19 cellular contexts compared by ENCODE assay signal in the genomic region with DNA sequence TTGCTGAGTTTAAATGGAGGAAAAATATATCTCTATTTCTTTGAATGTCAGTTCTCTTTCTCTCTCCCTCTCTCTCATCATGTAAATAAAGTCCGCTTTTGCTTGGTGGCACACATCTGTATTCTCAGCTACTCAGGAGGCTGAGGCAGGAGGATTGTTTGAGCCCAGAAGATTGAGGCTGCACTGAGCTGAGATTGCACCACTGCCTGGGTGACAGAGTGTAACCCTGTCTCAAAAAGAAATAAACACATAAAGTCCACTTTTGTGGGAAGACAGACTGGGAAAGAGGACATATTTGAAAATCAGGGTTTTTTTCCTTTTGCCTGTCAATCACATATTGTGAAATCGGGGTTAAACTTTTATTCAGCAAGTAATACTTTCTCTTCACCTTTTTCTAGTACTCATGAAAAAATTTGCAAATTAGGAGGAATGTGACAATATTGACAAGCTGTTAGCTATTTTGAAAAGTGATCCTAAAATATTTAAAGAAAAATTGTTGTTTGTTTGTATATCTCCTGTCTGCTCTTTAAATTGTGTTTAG. TPM values are rescaled to one million over a fixed set of nuclear protein-coding genes. Genes with fewer than 3 reads are reported as not detected.
A peak's percentile ranks its signal among the peaks of the same experiment; 100 is the strongest.
DNase-seq lines count a peak whose midpoint lies in the region; ATAC-seq and TF ChIP-seq lines count a peak whose summit lies in the region.
"Had no signal": no experiment of that assay in that cellular context is flagged by ENCODE, and none has a peak within 500 bp of the region (broad histone marks: within the 10 kb centered on the region; RNA-seq: fewer than 3 reads in every experiment).

No MANE protein-coding gene starts in this region.

- CTCF ChIA-PET in WTC11 (lab: Charles Lee): interaction anchor here (1.0 kb wide), 1 partner anchor 10 kb away, joined by 5 read pairs; no protein-coding TSS in a partner anchor

- H4K20me1 ChIP-seq in GM23338 (replicated peaks; ENCODE audit: insufficient read depth) (no peaks in the 10 kb centered on the region), hepatocyte (ENCODE audit: insufficient read depth, poor library complexity, severe bottlenecking) (no peaks in the 10 kb centered on the region)

- ATAC-seq in GM23338 (no peak), WTC11 (no peak), GM19463 (IDR thresholded peaks at IDR 0.05; ENCODE audit: unreplicated experiment) (no peak), HG03457 (IDR thresholded peaks at IDR 0.05; ENCODE audit: unreplicated experiment) (no peak)
- no peak for ATAC-seq in stimulated activated naive CD8-positive, alpha-beta T cell treated with anti-CD3 and anti-CD28 coated beads, Interleukin-15, Interleukin-2, amounts not matched to agents 100 U/mL and 50 U/mL, for 24 hours
- ATAC-seq: activated CD4-positive, CD25-positive, alpha-beta regulatory T cell treated with anti-CD3 and anti-CD28 coated beads, Interleukin-2, amount 50 U/mL, for 24 hours; CD8-positive, alpha-beta T cell had no signal

- H3K27me3 Mint-ChIP-seq in GM23338 (ENCODE audit: insufficient read depth, low read depth, poor library complexity) (peaks cover 2% of the 10 kb centered on the region), WTC11 (ENCODE audit: low read depth) (no peaks in the 10 kb centered on the region)

- H3K27me3 ChIP-seq in GM23338 (ENCODE audit: insufficient read depth) (no peaks in the 10 kb centered on the region), hepatocyte (no peaks in the 10 kb centered on the region), subcutaneous abdominal adipose tissue (ENCODE audit: control insufficient read depth in 5 of 5, insufficient read depth in 4 of 5, low read length in 5 of 5) (peaks cover 0 to 6% (median 0%) of the 10 kb centered on the region in 5 donors)
- H3K27me3 ChIP-seq: colonic mucosa had no signal

- H3F3A ChIP-seq in GM23338 (replicated peaks; ENCODE audit: low read depth): no peaks in the 10 kb centered on the region

- POLR2A ChIA-PET in WTC11 (lab: Charles Lee): no interaction called here

- H3K36me3 ChIP-seq in GM23338 (ENCODE audit: insufficient read depth): no peaks in the 10 kb centered on the region
- H3K36me3 ChIP-seq in hepatocyte (replicated peaks; ENCODE audit: insufficient read depth, low read depth): no peaks in the 10 kb centered on the region
- H3K36me3 ChIP-seq in subcutaneous abdominal adipose tissue (ENCODE audit: control insufficient read depth in 5 of 5, insufficient read depth in 5 of 5, low read length in 5 of 5): peaks cover 0 to 4% (median 0%) of the 10 kb centered on the region in 5 donors
- H3K36me3 ChIP-seq: colonic mucosa, tibial nerve had no signal

- WGBS in hepatocyte (ENCODE audit: low lambda C conversion rate, missing lambda C conversion rate): 98% methylated on average over 2 of the region's 2 CpGs

- H3K4me2 ChIP-seq in GM23338: no peak overlapping the region
- no peak overlapping the region for H3K4me2 ChIP-seq in hepatocyte

- peaks cover 25% of the 10 kb centered on the region for H3K4me1 Mint-ChIP-seq in GM23338
- peaks cover 27% of the 10 kb centered on the region for H3K4me1 Mint-ChIP-seq in WTC11

- no peak overlapping the region for H3K9ac ChIP-seq in subcutaneous abdominal adipose tissue (ENCODE audit: low read length in 5 of 5)

- no peak overlapping the region for H3K27ac Mint-ChIP-seq in GM23338
- H3K27ac Mint-ChIP-seq in WTC11: peak overlapping the region; percentile 84
- H3K27ac Mint-ChIP-seq: activated T-cell treated with anti-CD3 and anti-CD28 coated beads, Interleukin-2, amount 50 U/mL, for 24 hours; CD8-positive, alpha-beta T cell had no signal

- H3K4me1 ChIP-seq in GM23338 (ENCODE audit: insufficient read depth) (peaks cover 4% of the 10 kb centered on the region; the same call in 1 of the 2 replicates), hepatocyte (ENCODE audit: insufficient read depth) (no peaks in the 10 kb centered on the region), subcutaneous abdominal adipose tissue (ENCODE audit: control insufficient read depth in 5 of 5, insufficient read depth in 5 of 5, low read length in 5 of 5) (no peaks in the 10 kb centered on the region)
- H3K4me1 ChIP-seq: colonic mucosa, tibial nerve had no signal

- no peak overlapping the region for H3K4me3 Mint-ChIP-seq in GM23338
- H3K4me3 Mint-ChIP-seq in WTC11: no peak overlapping the region
- H3K4me3 Mint-ChIP-seq: activated T-cell treated with anti-CD3 and anti-CD28 coated beads, Interleukin-2, amount 50 U/mL, for 24 hours; CD8-positive, alpha-beta T cell had no signal

- H3K9me3 Mint-ChIP-seq in GM23338 (no peaks in the 10 kb centered on the region), WTC11 (no peaks in the 10 kb centered on the region)
- H3K9me3 Mint-ChIP-seq: activated T-cell treated with anti-CD3 and anti-CD28 coated beads, Interleukin-2, amount 50 U/mL, for 24 hours; CD8-positive, alpha-beta T cell had no signal

- H3K79me2 ChIP-seq in GM23338 (replicated peaks; ENCODE audit: insufficient read depth) (peaks cover 71% of the 10 kb centered on the region), hepatocyte (peaks cover 88% of the 10 kb centered on the region)

- H3K36me3 Mint-ChIP-seq in GM23338 (ENCODE audit: low read depth) (no peaks in the 10 kb centered on the region; the same call in 2 of the 3 replicates), WTC11 (no peaks in the 10 kb centered on the region)
- H3K36me3 Mint-ChIP-seq: CD8-positive, alpha-beta T cell had no signal

- no peak overlapping the region for H2AFZ ChIP-seq in GM23338
- H2AFZ ChIP-seq in hepatocyte: no peak overlapping the region

- no peak for DNase-seq in GM23338 (ENCODE audit: low spot score)
- no peak for DNase-seq in WTC11 (ENCODE audit: low spot score)
- DNase-seq in hepatocyte (ENCODE audit: low spot score): no peak
- no peak for DNase-seq in stimulated activated naive CD8-positive, alpha-beta T cell treated with anti-CD3 and anti-CD28 coated beads, Interleukin-15, Interleukin-2, amounts not matched to agents 100 U/mL and 50 U/mL, for 24 hours
- DNase-seq in putamen (ENCODE audit: low spot score): no peak
- DNase-seq: activated naive CD4-positive, alpha-beta T cell treated with anti-CD3 and anti-CD28 coated beads, Interleukin-2, amount 50 U/mL, for 16 hours; activated T-cell treated with anti-CD3 and anti-CD28 coated beads, Interleukin-2, amount 50 U/mL, for 24 hours; CD8-positive, alpha-beta T cell; colonic mucosa; GF-D8; NCI-H1105; NCI-H510A treated with DMSO at 0.1 percent for 48 hours; NK-92 treated with Interleukin-12 subunit alpha and Interleukin-12 subunit beta, amount 100 ng/mL, for 24 hours; occipital lobe had no signal

- peak overlapping the region; percentile 52; the same call in 1 of the 2 replicates for H3K27ac ChIP-seq in GM23338 (ENCODE audit: low read depth)
- peak overlapping the region; percentile 18 for H3K27ac ChIP-seq in hepatocyte
- H3K27ac ChIP-seq in subcutaneous abdominal adipose tissue (ENCODE audit: low read depth, low read length): peak overlapping the region; percentile 11
- H3K27ac ChIP-seq: colonic mucosa, tibial nerve had no signal

- H3K9me2 ChIP-seq in GM23338 (ENCODE audit: insufficient read depth) (no peaks in the 10 kb centered on the region), hepatocyte (replicated peaks; ENCODE audit: insufficient read depth) (no peaks in the 10 kb centered on the region)

- TF ChIP-seq CTCF in GM23338 (conservative IDR thresholded peaks at IDR 0.05; ENCODE audit: low read depth in 2 of 2) (no peak), WTC11 (IDR thresholded peaks at IDR 0.05) (no peak), hepatocyte (IDR thresholded peaks at IDR 0.05; ENCODE audit: poor library complexity) (no peak)

- H3K9me3 ChIP-seq in hepatocyte (ENCODE audit: low read depth): no peaks in the 10 kb centered on the region
- no peaks in the 10 kb centered on the region for H3K9me3 ChIP-seq in subcutaneous abdominal adipose tissue (ENCODE audit: control insufficient read depth in 5 of 5, low read length in 5 of 5)
- H3K9me3 ChIP-seq: colonic mucosa, tibial nerve had no signal

- H3K4me3 ChIP-seq in GM23338: no peak overlapping the region
- no peak overlapping the region for H3K4me3 ChIP-seq in hepatocyte
- H3K4me3 ChIP-seq in subcutaneous abdominal adipose tissue (ENCODE audit: low read depth in 1 of 5, low read length in 5 of 5): no peak overlapping the region
- H3K4me3 ChIP-seq: colonic mucosa, tibial nerve had no signal

TF ChIP-seq in GM23338, 12 proteins besides CTCF, POLR2A, EP300 and RAD21 (continues in another document):
- no peak for TF ChIP-seq EZH2phosphoT487 (IDR thresholded peaks at IDR 0.05; ENCODE audit: unreplicated experiment)

TF ChIP-seq in WTC11, 78 proteins besides CTCF, POLR2A, EP300 and RAD21 (continues in another document):
- TF ChIP-seq ATF1 (CRISPR knock-in tag; IDR thresholded peaks at IDR 0.05) (no peak), SOX15 (CRISPR knock-in tag; IDR thresholded peaks at IDR 0.05) (no peak)
- TF ChIP-seq, protein P1, sequence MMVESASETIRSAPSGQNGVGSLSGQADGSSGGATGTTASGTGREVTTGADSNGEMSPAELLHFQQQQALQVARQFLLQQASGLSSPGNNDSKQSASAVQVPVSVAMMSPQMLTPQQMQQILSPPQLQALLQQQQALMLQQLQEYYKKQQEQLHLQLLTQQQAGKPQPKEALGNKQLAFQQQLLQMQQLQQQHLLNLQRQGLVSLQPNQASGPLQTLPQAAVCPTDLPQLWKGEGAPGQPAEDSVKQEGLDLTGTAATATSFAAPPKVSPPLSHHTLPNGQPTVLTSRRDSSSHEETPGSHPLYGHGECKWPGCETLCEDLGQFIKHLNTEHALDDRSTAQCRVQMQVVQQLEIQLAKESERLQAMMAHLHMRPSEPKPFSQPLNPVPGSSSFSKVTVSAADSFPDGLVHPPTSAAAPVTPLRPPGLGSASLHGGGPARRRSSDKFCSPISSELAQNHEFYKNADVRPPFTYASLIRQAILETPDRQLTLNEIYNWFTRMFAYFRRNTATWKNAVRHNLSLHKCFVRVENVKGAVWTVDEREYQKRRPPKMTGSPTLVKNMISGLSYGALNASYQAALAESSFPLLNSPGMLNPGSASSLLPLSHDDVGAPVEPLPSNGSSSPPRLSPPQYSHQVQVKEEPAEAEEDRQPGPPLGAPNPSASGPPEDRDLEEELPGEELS (CRISPR knock-in tag; IDR thresholded peaks at IDR 0.05): no peak

RNA-seq across cellular contexts. Expression of a gene that starts 42.6 kb away (rescaled TPM):
- 128 and 131 TPM in 2 replicates for total RNA-seq in GM23338 (2014; rRNA removed; shearing (Covaris generic))
- polyA plus RNA-seq in GM23338 (2016; fragmentation: Nextera tagmentation; extraction: Ambion mirVana) (72.6 and 81.6 TPM in 2 replicates), hepatocyte (244 and 277 TPM in 2 replicates)
- total RNA-seq in WTC11 (2021) (82.2 to 96.7 TPM (median 83.8 TPM) in 3 replicates), hepatocyte (315 and 361 TPM in 2 replicates)
- total RNA-seq: CD8-positive, alpha-beta T cell had no signal
